Comparison of ENCODE assay signal across 23 cellular contexts in genomic region chr7:113207441-113207840, GRCh38.
DNase-seq lines count a peak whose midpoint lies in the region; ATAC-seq and TF ChIP-seq lines count a peak whose summit lies in the region.
"Had no signal": no experiment of that assay in that cellular context is flagged by ENCODE, and none has a peak within 500 bp of the region (broad histone marks: within the 10 kb centered on the region; RNA-seq: fewer than 3 reads in every experiment).

No MANE protein-coding gene starts in this region.

- ATAC-seq in HG02763 (IDR thresholded peaks at IDR 0.05; ENCODE audit: unreplicated experiment), result no peak
- ATAC-seq: GM12878 had no signal

- H3K4me1 Mint-ChIP-seq in HFFc6 (ENCODE audit: low read depth), result peaks cover 36% of the 10 kb centered on the region
- H3K4me1 Mint-ChIP-seq: CD14-positive monocyte; CD4-positive, alpha-beta memory T cell; CD4-positive, CD25-positive, alpha-beta regulatory T cell; CD8-positive, alpha-beta memory T cell had no signal

- H3K36me3 Mint-ChIP-seq in HFFc6 (ENCODE audit: low read depth), result no peaks in the 10 kb centered on the region
- H3K36me3 Mint-ChIP-seq: CD14-positive monocyte; CD4-positive, alpha-beta memory T cell; CD4-positive, CD25-positive, alpha-beta regulatory T cell; CD8-positive, alpha-beta memory T cell had no signal

- peak overlapping the region; percentile 4; the same call in 1 of the 2 replicates for H3K27ac Mint-ChIP-seq in HFFc6
- H3K27ac Mint-ChIP-seq: CD14-positive monocyte; CD4-positive, alpha-beta memory T cell; CD4-positive, CD25-positive, alpha-beta regulatory T cell; CD8-positive, alpha-beta memory T cell had no signal

- H3K27me3 Mint-ChIP-seq in HFFc6 (ENCODE audit: insufficient read depth), result no peaks in the 10 kb centered on the region; the same call in 1 of the 2 replicates
- H3K27me3 Mint-ChIP-seq: CD4-positive, CD25-positive, alpha-beta regulatory T cell had no signal

- H3K9me3 Mint-ChIP-seq in HFFc6, result no peaks in the 10 kb centered on the region
- H3K9me3 Mint-ChIP-seq: CD14-positive monocyte; CD4-positive, alpha-beta memory T cell; CD8-positive, alpha-beta memory T cell had no signal

- H3K4me3 Mint-ChIP-seq in HFFc6, result no peak overlapping the region
- H3K4me3 Mint-ChIP-seq: CD14-positive monocyte; CD4-positive, alpha-beta memory T cell; CD4-positive, CD25-positive, alpha-beta regulatory T cell; CD8-positive, alpha-beta memory T cell had no signal

- DNase-seq in HFFc6, result no peak
- DNase-seq in fibroblast of mammary gland (ENCODE audit: low read depth), result peak; percentile 46
- DNase-seq in mesenteric fat pad (ENCODE audit: low spot score), result no peak
- DNase-seq in dedifferentiated amniotic fluid mesenchymal stem cell (ENCODE audit: extremely low spot score), result no peak
- DNase-seq: 8988T; ACHN; BE2C; C1 segment of cervical spinal cord; CD4-positive, alpha-beta memory T cell; CD4-positive, CD25-positive, alpha-beta regulatory T cell; CD8-positive, alpha-beta memory T cell; COR-L47; DMS 273 treated with DMSO at 0.1 percent for 48 hours; DMS153; DMS53; DMS79; DND-41; EL; GDM1 had no signal

- H3K4me3 ChIP-seq in fibroblast of mammary gland (ENCODE audit: control insufficient read depth, low read depth, low read length), result no peak overlapping the region
- H3K4me3 ChIP-seq: BLaER1, GM12878 had no signal

- TF ChIP-seq CTCF in HFFc6 (IDR thresholded peaks at IDR 0.05) (no peak), fibroblast of mammary gland (conservative IDR thresholded peaks at IDR 0.05; ENCODE audit: control insufficient read depth, insufficient read depth, low read depth, low read length) (no peak)
